Comparison of ENCODE assay signal across 2 cellular contexts in the genomic region with DNA sequence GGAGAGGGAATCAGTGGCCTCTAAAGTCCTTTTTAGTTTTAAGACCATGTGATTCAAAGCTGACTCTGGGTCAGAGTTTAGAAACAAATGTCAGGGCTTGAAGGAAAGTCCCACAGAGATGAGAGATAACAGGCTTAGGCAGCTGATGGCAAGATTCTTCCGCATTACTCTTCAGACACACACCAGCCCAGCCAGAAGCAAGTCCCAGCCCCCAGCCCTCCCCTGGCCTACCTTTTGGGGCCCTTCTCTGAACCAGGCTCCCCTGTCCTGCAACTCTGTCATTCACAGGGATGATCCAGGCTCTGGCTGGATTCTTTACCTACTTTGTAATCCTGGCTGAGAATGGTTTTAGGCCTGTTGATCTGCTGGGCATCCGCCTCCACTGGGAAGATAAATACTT.
TF ChIP-seq lines count a peak whose summit lies in the region.

No MANE protein-coding gene starts in this region.

TF ChIP-seq in GM23338, 12 proteins besides CTCF, POLR2A, EP300 and RAD21:
- TF ChIP-seq CREB1 (CRISPR knock-in tag; IDR thresholded peaks at IDR 0.05; ENCODE audit: low read depth), result no peak
- TF ChIP-seq JUNB (IDR thresholded peaks at IDR 0.05; ENCODE audit: unreplicated experiment), result no peak
- TF ChIP-seq NANOG (IDR thresholded peaks at IDR 0.05; ENCODE audit: borderline replicate concordance), result no peak
- no peak for TF ChIP-seq ZNF114 (CRISPR knock-in tag; IDR thresholded peaks at IDR 0.05)
- TF ChIP-seq, protein P1, sequence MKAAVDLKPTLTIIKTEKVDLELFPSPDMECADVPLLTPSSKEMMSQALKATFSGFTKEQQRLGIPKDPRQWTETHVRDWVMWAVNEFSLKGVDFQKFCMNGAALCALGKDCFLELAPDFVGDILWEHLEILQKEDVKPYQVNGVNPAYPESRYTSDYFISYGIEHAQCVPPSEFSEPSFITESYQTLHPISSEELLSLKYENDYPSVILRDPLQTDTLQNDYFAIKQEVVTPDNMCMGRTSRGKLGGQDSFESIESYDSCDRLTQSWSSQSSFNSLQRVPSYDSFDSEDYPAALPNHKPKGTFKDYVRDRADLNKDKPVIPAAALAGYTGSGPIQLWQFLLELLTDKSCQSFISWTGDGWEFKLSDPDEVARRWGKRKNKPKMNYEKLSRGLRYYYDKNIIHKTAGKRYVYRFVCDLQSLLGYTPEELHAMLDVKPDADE (IDR thresholded peaks at IDR 0.05), result no peak
- no peak for TF ChIP-seq REST (IDR thresholded peaks at IDR 0.05; ENCODE audit: unreplicated experiment)
- TF ChIP-seq, protein P2, sequence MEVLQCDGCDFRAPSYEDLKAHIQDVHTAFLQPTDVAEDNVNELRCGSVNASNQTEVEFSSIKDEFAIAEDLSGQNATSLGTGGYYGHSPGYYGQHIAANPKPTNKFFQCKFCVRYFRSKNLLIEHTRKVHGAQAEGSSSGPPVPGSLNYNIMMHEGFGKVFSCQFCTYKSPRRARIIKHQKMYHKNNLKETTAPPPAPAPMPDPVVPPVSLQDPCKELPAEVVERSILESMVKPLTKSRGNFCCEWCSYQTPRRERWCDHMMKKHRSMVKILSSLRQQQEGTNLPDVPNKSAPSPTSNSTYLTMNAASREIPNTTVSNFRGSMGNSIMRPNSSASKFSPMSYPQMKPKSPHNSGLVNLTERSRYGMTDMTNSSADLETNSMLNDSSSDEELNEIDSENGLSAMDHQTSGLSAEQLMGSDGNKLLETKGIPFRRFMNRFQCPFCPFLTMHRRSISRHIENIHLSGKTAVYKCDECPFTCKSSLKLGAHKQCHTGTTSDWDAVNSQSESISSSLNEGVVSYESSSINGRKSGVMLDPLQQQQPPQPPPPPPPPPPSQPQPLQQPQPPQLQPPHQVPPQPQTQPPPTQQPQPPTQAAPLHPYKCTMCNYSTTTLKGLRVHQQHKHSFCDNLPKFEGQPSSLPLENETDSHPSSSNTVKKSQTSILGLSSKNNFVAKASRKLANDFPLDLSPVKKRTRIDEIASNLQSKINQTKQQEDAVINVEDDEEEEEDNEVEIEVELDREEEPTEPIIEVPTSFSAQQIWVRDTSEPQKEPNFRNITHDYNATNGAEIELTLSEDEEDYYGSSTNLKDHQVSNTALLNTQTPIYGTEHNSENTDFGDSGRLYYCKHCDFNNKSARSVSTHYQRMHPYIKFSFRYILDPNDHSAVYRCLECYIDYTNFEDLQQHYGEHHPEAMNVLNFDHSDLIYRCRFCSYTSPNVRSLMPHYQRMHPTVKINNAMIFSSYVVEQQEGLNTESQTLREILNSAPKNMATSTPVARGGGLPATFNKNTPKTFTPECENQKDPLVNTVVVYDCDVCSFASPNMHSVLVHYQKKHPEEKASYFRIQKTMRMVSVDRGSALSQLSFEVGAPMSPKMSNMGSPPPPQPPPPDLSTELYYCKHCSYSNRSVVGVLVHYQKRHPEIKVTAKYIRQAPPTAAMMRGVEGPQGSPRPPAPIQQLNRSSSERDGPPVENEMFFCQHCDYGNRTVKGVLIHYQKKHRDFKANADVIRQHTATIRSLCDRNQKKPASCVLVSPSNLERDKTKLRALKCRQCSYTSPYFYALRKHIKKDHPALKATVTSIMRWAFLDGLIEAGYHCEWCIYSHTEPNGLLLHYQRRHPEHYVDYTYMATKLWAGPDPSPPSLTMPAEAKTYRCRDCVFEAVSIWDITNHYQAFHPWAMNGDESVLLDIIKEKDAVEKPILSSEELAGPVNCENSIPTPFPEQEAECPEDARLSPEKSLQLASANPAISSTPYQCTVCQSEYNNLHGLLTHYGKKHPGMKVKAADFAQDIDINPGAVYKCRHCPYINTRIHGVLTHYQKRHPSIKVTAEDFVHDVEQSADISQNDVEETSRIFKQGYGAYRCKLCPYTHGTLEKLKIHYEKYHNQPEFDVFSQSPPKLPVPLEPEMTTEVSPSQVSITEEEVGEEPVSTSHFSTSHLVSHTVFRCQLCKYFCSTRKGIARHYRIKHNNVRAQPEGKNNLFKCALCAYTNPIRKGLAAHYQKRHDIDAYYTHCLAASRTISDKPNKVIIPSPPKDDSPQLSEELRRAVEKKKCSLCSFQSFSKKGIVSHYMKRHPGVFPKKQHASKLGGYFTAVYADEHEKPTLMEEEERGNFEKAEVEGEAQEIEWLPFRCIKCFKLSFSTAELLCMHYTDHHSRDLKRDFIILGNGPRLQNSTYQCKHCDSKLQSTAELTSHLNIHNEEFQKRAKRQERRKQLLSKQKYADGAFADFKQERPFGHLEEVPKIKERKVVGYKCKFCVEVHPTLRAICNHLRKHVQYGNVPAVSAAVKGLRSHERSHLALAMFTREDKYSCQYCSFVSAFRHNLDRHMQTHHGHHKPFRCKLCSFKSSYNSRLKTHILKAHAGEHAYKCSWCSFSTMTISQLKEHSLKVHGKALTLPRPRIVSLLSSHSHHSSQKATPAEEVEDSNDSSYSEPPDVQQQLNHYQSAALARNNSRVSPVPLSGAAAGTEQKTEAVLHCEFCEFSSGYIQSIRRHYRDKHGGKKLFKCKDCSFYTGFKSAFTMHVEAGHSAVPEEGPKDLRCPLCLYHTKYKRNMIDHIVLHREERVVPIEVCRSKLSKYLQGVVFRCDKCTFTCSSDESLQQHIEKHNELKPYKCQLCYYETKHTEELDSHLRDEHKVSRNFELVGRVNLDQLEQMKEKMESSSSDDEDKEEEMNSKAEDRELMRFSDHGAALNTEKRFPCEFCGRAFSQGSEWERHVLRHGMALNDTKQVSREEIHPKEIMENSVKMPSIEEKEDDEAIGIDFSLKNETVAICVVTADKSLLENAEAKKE (CRISPR knock-in tag; IDR thresholded peaks at IDR 0.05), result no peak
- TF ChIP-seq POLR2AphosphoS5 (IDR thresholded peaks at IDR 0.05; ENCODE audit: low read depth), result no peak
TF ChIP-seq in GM23338: peak in this region for 0.

TF ChIP-seq in GM12878, 131 proteins besides CTCF, POLR2A, EP300 and RAD21:
- TF ChIP-seq RCOR1 (conservative IDR thresholded peaks at IDR 0.05; ENCODE audit: low read depth, low read length) (no peak), JUNB (IDR thresholded peaks at IDR 0.05) (no peak), DPF2 (IDR thresholded peaks at IDR 0.05) (no peak), RUNX3 (IDR thresholded peaks at IDR 0.05; ENCODE audit: low read length) (no peak), E2F8 (IDR thresholded peaks at IDR 0.05; ENCODE audit: low read depth, partially characterized antibody) (no peak), YY1 (IDR thresholded peaks at IDR 0.05; ENCODE audit: low read depth, low read length) (no peak), WRNIP1 (IDR thresholded peaks at IDR 0.05; ENCODE audit: borderline replicate concordance, low read depth, low read length) (no peak), ZNF687 (IDR thresholded peaks at IDR 0.05) (peak; percentile 55; the same call in 1 of the 2 replicates), NFXL1 (IDR thresholded peaks at IDR 0.05; ENCODE audit: borderline replicate concordance) (no peak), MYB (IDR thresholded peaks at IDR 0.05; ENCODE audit: borderline replicate concordance, low read depth, low read length) (no peak), KLF5 (IDR thresholded peaks at IDR 0.05; ENCODE audit: partially characterized antibody) (no peak), NR2C1 (IDR thresholded peaks at IDR 0.05) (no peak), TCF12 (IDR thresholded peaks at IDR 0.05; ENCODE audit: low read depth, low read length) (no peak), CBFB (IDR thresholded peaks at IDR 0.05; ENCODE audit: low read depth) (no peak), RAD51 (IDR thresholded peaks at IDR 0.05) (0 out of 2 replicates have a peak, but pooled peaks have one; percentile 22), NFIC (IDR thresholded peaks at IDR 0.05; ENCODE audit: low read depth, low read length) (no peak), ELK1 (IDR thresholded peaks at IDR 0.05; ENCODE audit: low read depth, low read length) (no peak), ASH2L (IDR thresholded peaks at IDR 0.05; ENCODE audit: borderline replicate concordance, low read depth) (no peak)
